1 cellular context compared by ENCODE assay signal in genomic region chr2:127762846-127763245, GRCh38.
TF ChIP-seq lines count a peak whose summit lies in the region.

No MANE protein-coding gene starts in this region.

TF ChIP-seq in IMR-90, 13 proteins besides CTCF, POLR2A, EP300 and RAD21:
- TF ChIP-seq, protein P1, sequence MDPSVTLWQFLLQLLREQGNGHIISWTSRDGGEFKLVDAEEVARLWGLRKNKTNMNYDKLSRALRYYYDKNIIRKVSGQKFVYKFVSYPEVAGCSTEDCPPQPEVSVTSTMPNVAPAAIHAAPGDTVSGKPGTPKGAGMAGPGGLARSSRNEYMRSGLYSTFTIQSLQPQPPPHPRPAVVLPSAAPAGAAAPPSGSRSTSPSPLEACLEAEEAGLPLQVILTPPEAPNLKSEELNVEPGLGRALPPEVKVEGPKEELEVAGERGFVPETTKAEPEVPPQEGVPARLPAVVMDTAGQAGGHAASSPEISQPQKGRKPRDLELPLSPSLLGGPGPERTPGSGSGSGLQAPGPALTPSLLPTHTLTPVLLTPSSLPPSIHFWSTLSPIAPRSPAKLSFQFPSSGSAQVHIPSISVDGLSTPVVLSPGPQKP (IDR thresholded peaks at IDR 0.05; ENCODE audit: borderline replicate concordance, low read depth, low read length): no peak
- no peak for TF ChIP-seq RCOR1 (IDR thresholded peaks at IDR 0.05; ENCODE audit: insufficient replicate concordance, low read length)
- no peak for TF ChIP-seq MXI1 (IDR thresholded peaks at IDR 0.05; ENCODE audit: borderline replicate concordance, low read depth, low read length)
- TF ChIP-seq BHLHE40 (IDR thresholded peaks at IDR 0.05; ENCODE audit: low read depth, low read length): 0 out of 2 replicates have a peak, but pooled peaks have one; percentile 7
- no peak for TF ChIP-seq NFE2L2 (IDR thresholded peaks at IDR 0.05; ENCODE audit: low read depth, low read length)
- TF ChIP-seq RFX5 (IDR thresholded peaks at IDR 0.05; ENCODE audit: low read depth, low read length): no peak
